ENCODE assay signal across 17 cellular contexts in genomic region chr12:16788888-16789790, GRCh38.
A peak's percentile ranks its signal among the peaks of the same experiment; 100 is the strongest.
DNase-seq lines count a peak whose midpoint lies in the region; ATAC-seq and TF ChIP-seq lines count a peak whose summit lies in the region.
"Had no signal": no experiment of that assay in that cellular context is flagged by ENCODE, and none has a peak within 500 bp of the region (broad histone marks: within the 10 kb centered on the region; RNA-seq: fewer than 3 reads in every experiment).

No MANE protein-coding gene starts in this region.

- H3K4me1 ChIP-seq in SK-N-SH (ENCODE audit: control insufficient read depth in 1 of 2, insufficient read depth in 2 of 2, low read depth in 1 of 2, low read length in 1 of 2), result peaks cover 0 to 2% of the 10 kb centered on the region in 2 experiments; a peak in 2 of 4 replicates
- peaks cover 30% of the 10 kb centered on the region for H3K4me1 ChIP-seq in KMS-11 (ENCODE audit: low read depth, poor library complexity, severe bottlenecking)
- no peaks in the 10 kb centered on the region for H3K4me1 ChIP-seq in Karpas-422 (ENCODE audit: low read length)

- H3K4me3 ChIP-seq in SK-N-SH (ENCODE audit: low read depth in 2 of 2, low read length in 1 of 2) (no peak overlapping the region), KMS-11 (IDR thresholded peaks at IDR 0.05; ENCODE audit: insufficient read depth, low read depth, low read length) (no peak overlapping the region), Karpas-422 (ENCODE audit: low read length) (no peak overlapping the region)
- H3K4me3 ChIP-seq: skin epidermis had no signal

- no peaks in the 10 kb centered on the region for H4K20me1 ChIP-seq in SK-N-SH (ENCODE audit: insufficient read depth)
- no peaks in the 10 kb centered on the region for H4K20me1 ChIP-seq in KMS-11 (ENCODE audit: insufficient read depth)
- H4K20me1 ChIP-seq in Karpas-422 (ENCODE audit: insufficient read depth, low read depth, low read length), result no peaks in the 10 kb centered on the region

- peak overlapping the region in 1 of 2 experiments; percentile 43; a peak in 2 of 4 replicates for H3K27ac ChIP-seq in SK-N-SH (ENCODE audit: low read depth in 2 of 2, low read length in 1 of 2)
- peak overlapping the region; percentile 31 for H3K27ac ChIP-seq in KMS-11
- no peak overlapping the region for H3K27ac ChIP-seq in Karpas-422 (ENCODE audit: low read length)
- H3K27ac ChIP-seq: brain microvascular endothelial cell, skin epidermis had no signal

- WGBS in SK-N-SH (ENCODE audit: low lambda C conversion rate), result 11% methylated on average over 12 of the region's 12 CpGs

- ATAC-seq in SK-N-SH treated with all-trans-retinoic acid at 6 μM for 48 hours (no peak), HG02759 (IDR thresholded peaks at IDR 0.05; ENCODE audit: unreplicated experiment) (peak; percentile 85)
- ATAC-seq: left ventricle myocardium superior, T-helper 17 cell had no signal

- DNase-seq in SK-N-SH, result peak; percentile 7
- no peak for DNase-seq in NCI-H2107 treated with DMSO at 0.1 percent for 48 hours (lab: John Stamatoyannopoulos, UW; ENCODE audit: unreplicated experiment)
- DNase-seq in NCI-H2029 (lab: John Stamatoyannopoulos, UW), result no peak
- no peak for DNase-seq in NK-92 treated with Interleukin-12 subunit alpha and Interleukin-12 subunit beta, amount 100 ng/mL, for 24 hours (lab: John Stamatoyannopoulos, UW)
- DNase-seq in Karpas-422, result no peak
- DNase-seq: 8988T; activated CD4-positive, alpha-beta T cell treated with anti-CD3 and anti-CD28 coated beads, Interleukin-2, amount 50 U/mL, for 1 hour; brain microvascular endothelial cell; Calu3; glutamatergic neuron; left ventricle myocardium superior; NCI-H345; T-helper 17 cell had no signal

- TF ChIP-seq CTCF in SK-N-SH (IDR thresholded peaks at IDR 0.05), result no peak
- no peak for TF ChIP-seq CTCF in KMS-11 (conservative IDR thresholded peaks at IDR 0.05; ENCODE audit: low read depth, low read length)

- H3K9ac ChIP-seq in SK-N-SH, result no peak overlapping the region
- no peak overlapping the region for H3K9ac ChIP-seq in KMS-11
- no peak overlapping the region for H3K9ac ChIP-seq in Karpas-422 (ENCODE audit: low read length)

- POLR2A ChIA-PET in SK-N-SH (lab: Yijun Ruan, JAX), result no interaction called here

- H3K9me3 ChIP-seq in SK-N-SH (no peaks in the 10 kb centered on the region), Karpas-422 (ENCODE audit: low read length) (peaks cover 7% of the 10 kb centered on the region; the same call in 1 of the 2 replicates)

- no peaks in the 10 kb centered on the region for H3K27me3 ChIP-seq in SK-N-SH (ENCODE audit: insufficient read depth)
- no peaks in the 10 kb centered on the region for H3K27me3 ChIP-seq in KMS-11 (ENCODE audit: insufficient read depth, low read depth)
- H3K27me3 ChIP-seq in Karpas-422 (ENCODE audit: low read length), result no peaks in the 10 kb centered on the region
- H3K27me3 ChIP-seq: brain microvascular endothelial cell had no signal

- no peak overlapping the region for H2AFZ ChIP-seq in SK-N-SH (ENCODE audit: low read depth)
- no peak overlapping the region for H2AFZ ChIP-seq in KMS-11 (ENCODE audit: low read depth)
- no peak overlapping the region for H2AFZ ChIP-seq in Karpas-422 (ENCODE audit: low read length)

- H3K36me3 ChIP-seq in SK-N-SH (replicated peaks in 1 of 2; ENCODE audit: control insufficient read depth in 1 of 2, insufficient read depth in 2 of 2, low read length in 1 of 2) (no peaks in the 10 kb centered on the region), KMS-11 (ENCODE audit: insufficient read depth) (no peaks in the 10 kb centered on the region), Karpas-422 (ENCODE audit: insufficient read depth, low read length) (no peaks in the 10 kb centered on the region)
- H3K36me3 ChIP-seq: brain microvascular endothelial cell had no signal

- H3K4me2 ChIP-seq in SK-N-SH (no peak overlapping the region), KMS-11 (peak overlapping the region; percentile 68), Karpas-422 (ENCODE audit: low read depth, low read length, poor library complexity, severe bottlenecking) (no peak overlapping the region)

- 0 out of 4 replicates have a peak, but pooled peaks of 1 of the 2 experiments have one; percentile 28 for TF ChIP-seq EP300 in SK-N-SH (IDR thresholded peaks at IDR 0.05; ENCODE audit: borderline replicate concordance in 1 of 2, low read depth in 1 of 2, low read length in 1 of 2)

- no peaks in the 10 kb centered on the region for H3F3A ChIP-seq in SK-N-SH (replicated peaks; ENCODE audit: insufficient read depth)

- H3K79me2 ChIP-seq in SK-N-SH (ENCODE audit: insufficient read depth) (no peaks in the 10 kb centered on the region), KMS-11 (ENCODE audit: insufficient read depth, low read depth) (no peaks in the 10 kb centered on the region), Karpas-422 (ENCODE audit: low read length) (no peaks in the 10 kb centered on the region)

- CTCF ChIA-PET in SK-N-SH (lab: Yijun Ruan, JAX), result interaction anchor here (0.8 to 1.1 kb wide), 2 partner anchors 92 to 182 kb away, joined by 3 read pairs; no protein-coding TSS in a partner anchor

- H3K9me2 ChIP-seq in SK-N-SH, result no peaks in the 10 kb centered on the region
- H3K9me2 ChIP-seq in Karpas-422 (replicated peaks; ENCODE audit: insufficient read depth, low read length), result no peaks in the 10 kb centered on the region

- TF ChIP-seq RAD21 in SK-N-SH (IDR thresholded peaks at IDR 0.05; ENCODE audit: low read length), result no peak

TF ChIP-seq in SK-N-SH, 30 proteins besides CTCF, POLR2A, EP300 and RAD21:
- TF ChIP-seq GATA2 (CRISPR knock-in tag; IDR thresholded peaks at IDR 0.05) (peak; percentile 78), POLR2AphosphoS5 (IDR thresholded peaks at IDR 0.05; ENCODE audit: low read depth, low read length) (no peak), SMC3 (IDR thresholded peaks at IDR 0.05; ENCODE audit: low read depth, low read length) (no peak), FOXJ3 (CRISPR knock-in tag; IDR thresholded peaks at IDR 0.05) (no peak), RFX5 (IDR thresholded peaks at IDR 0.05; ENCODE audit: low read length) (no peak), YY1 (IDR thresholded peaks at IDR 0.05; ENCODE audit: low read depth) (no peak), FOSL2 (IDR thresholded peaks at IDR 0.05; ENCODE audit: borderline replicate concordance, low read depth) (no peak), MXI1 (IDR thresholded peaks at IDR 0.05; ENCODE audit: low read depth, low read length) (no peak)

TF ChIP-seq in SK-N-SH treated with all-trans-retinoic acid at 6 μM for 48 hours, 23 proteins besides CTCF, POLR2A, EP300 and RAD21:
- no peak for TF ChIP-seq BACH2 (CRISPR knock-in tag; IDR thresholded peaks at IDR 0.05; ENCODE audit: borderline replicate concordance)
- no peak for TF ChIP-seq CSRNP3 (CRISPR knock-in tag; IDR thresholded peaks at IDR 0.05)
